ENCODE assay signal across 8 cellular contexts in the genomic region with DNA sequence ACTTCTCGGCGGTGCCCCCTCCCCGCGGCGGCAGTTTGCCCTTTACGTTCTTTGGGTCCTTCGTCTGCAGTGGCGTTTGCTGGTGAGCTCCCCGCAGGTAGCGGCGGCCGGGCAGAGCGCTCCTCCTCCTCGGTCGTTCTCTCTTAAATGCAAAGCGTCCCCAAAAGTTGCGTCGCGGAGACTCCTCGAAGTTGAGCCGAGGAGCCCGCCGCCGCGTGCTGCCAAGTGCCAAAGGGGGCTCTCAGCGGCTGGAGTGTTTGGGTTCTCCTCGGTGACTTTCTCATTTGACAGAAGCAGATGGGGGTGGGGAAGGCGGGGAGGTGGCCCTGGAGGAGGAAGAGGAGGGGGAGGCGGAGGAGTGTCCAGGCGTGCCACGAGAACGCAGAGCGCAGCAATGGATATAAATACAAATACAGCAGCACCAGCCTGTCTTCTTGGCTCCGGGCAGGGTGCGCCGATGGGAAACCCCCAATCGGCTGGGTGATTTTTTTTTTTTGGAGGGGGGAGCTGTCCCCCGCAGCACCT. TPM values are rescaled to one million over a fixed set of nuclear protein-coding genes. Genes with fewer than 3 reads are reported as not detected.
DNase-seq lines count a peak whose midpoint lies in the region; ATAC-seq and TF ChIP-seq lines count a peak whose summit lies in the region.

TSS of gene SOX21 (minus strand) at position 259 of the 525 bp plus-strand sequence. CDS start 496 bp downstream, outside the sequence.

- H3K4me3 ChIP-seq in lower leg skin (ENCODE audit: low read depth, poor library complexity, severe bottlenecking) (peak within 1 kb of the TSS; percentile 2), urinary bladder (ENCODE audit: low read depth, low read length) (peak within 1 kb of the TSS; percentile 16)

- no peak within 1 kb of the TSS for H3K27ac ChIP-seq in urinary bladder (ENCODE audit: low read depth)

- H3K36me3 ChIP-seq in urinary bladder (ENCODE audit: insufficient read depth): no peaks in the 10 kb centered on the region

- peaks cover 73% of the 10 kb centered on the region for H3K27me3 Mint-ChIP-seq in activated naive CD8-positive, alpha-beta T cell treated with anti-CD3 and anti-CD28 coated beads, Interleukin-2, amount 50 U/mL, for 24 hours

- no peaks in the 10 kb centered on the region for H3K36me3 Mint-ChIP-seq in activated naive CD8-positive, alpha-beta T cell treated with anti-CD3 and anti-CD28 coated beads, Interleukin-2, amount 50 U/mL, for 24 hours (ENCODE audit: low read depth)

- no peak for TF ChIP-seq CTCF in lower leg skin (IDR thresholded peaks at IDR 0.05)
- TF ChIP-seq CTCF in omental fat pad (IDR thresholded peaks at IDR 0.05): no peak

- H3K27ac Mint-ChIP-seq in activated naive CD8-positive, alpha-beta T cell treated with anti-CD3 and anti-CD28 coated beads, Interleukin-2, amount 50 U/mL, for 24 hours: no peak within 1 kb of the TSS

- H3K9me3 Mint-ChIP-seq in activated naive CD8-positive, alpha-beta T cell treated with anti-CD3 and anti-CD28 coated beads, Interleukin-2, amount 50 U/mL, for 24 hours: no peaks in the 10 kb centered on the region

- intact Hi-C loops in left cardiac atrium (cut with DNase I): no loop called here
- intact Hi-C loops in cardiac septum (cut with DNase I): no loop called here
- intact Hi-C loops in lower leg skin (cut with DNase I; ENCODE audit: low total_unique reads): loop anchor here (10.0 kb wide), 1 partner anchor 442 kb away; no protein-coding TSS in a partner anchor

- H3K4me1 ChIP-seq in urinary bladder (ENCODE audit: insufficient read depth): no peaks in the 10 kb centered on the region

- H3K4me1 Mint-ChIP-seq in activated naive CD8-positive, alpha-beta T cell treated with anti-CD3 and anti-CD28 coated beads, Interleukin-2, amount 50 U/mL, for 24 hours: peaks cover 21% of the 10 kb centered on the region

- 2 to 3% methylated on average over 29 to 38 of the region's 38 CpGs for WGBS in lower leg skin, 2 donors
- WGBS in urinary bladder: 2% methylated on average over 38 of the region's 38 CpGs

- no peak for TF ChIP-seq POLR2A in lower leg skin (IDR thresholded peaks at IDR 0.05)

- peak; percentile 4 to 13 for ATAC-seq in left cardiac atrium
- no peak for ATAC-seq in activated naive CD8-positive, alpha-beta T cell treated with anti-CD3 and anti-CD28 coated beads, Interleukin-2, amount 50 U/mL, for 24 hours
- no peak for ATAC-seq in omental fat pad (ENCODE audit: low FRiP score)

- DNase-seq in left cardiac atrium (no peak), cardiac septum (ENCODE audit: low spot score) (no peak), lower leg skin (ENCODE audit: low spot score in 2 of 2) (peak; percentile 44 to 82), HCEC 1CT (no peak), omental fat pad (ENCODE audit: low spot score) (no peak), cortex of kidney (lab: John Stamatoyannopoulos, UW) (no peak)
- DNase-seq in activated naive CD8-positive, alpha-beta T cell treated with anti-CD3 and anti-CD28 coated beads, Interleukin-2, amount 50 U/mL, for 24 hours: no peak

- peak within 1 kb of the TSS; percentile 52 for H3K4me3 Mint-ChIP-seq in activated naive CD8-positive, alpha-beta T cell treated with anti-CD3 and anti-CD28 coated beads, Interleukin-2, amount 50 U/mL, for 24 hours

RNA-seq across cellular contexts. Expression of gene SOX21, which starts in this region (rescaled TPM):
- total RNA-seq in left cardiac atrium: not detected
- total RNA-seq in cardiac septum: not detected
- total RNA-seq in lower leg skin: 10 to 100 TPM; 20.5 to 28.0 (median 26.8) TPM
- total RNA-seq in urinary bladder: 0.11 TPM
- polyA plus RNA-seq in urinary bladder: not detected
- not detected for total RNA-seq in omental fat pad

Comparison
In these comparisons a context has a peak if more than half of its experiments do, and no peak if none do; other contexts are left out.
1. RNA of gene SOX21 (total RNA-seq): 20.5 to 28.0 TPM in lower leg skin; 0.11 TPM in urinary bladder (single experiment), not detected in left cardiac atrium, not detected in cardiac septum (single experiment) and not detected in omental fat pad; every median in the first group is over 10 times any median in the second.
2. Peak in ATAC-seq in left cardiac atrium; RNA of the gene not detected or under 1 TPM.
3. DNase-seq: peak in lower leg skin (2 of 2); none in left cardiac atrium (single experiment), cardiac septum (single experiment), activated naive CD8-positive, alpha-beta T cell treated with anti-CD3 and anti-CD28 coated beads, Interleukin-2, amount 50 U/mL, for 24 hours (single experiment), HCEC 1CT (single experiment), omental fat pad (single experiment) and cortex of kidney (single experiment).